In genomic region chr1:114113801-114114750, GRCh38 we compare ENCODE assay signal across 8 cellular contexts. TPM values are rescaled to one million over a fixed set of nuclear protein-coding genes. Genes with fewer than 3 reads are reported as not detected.
DNase-seq lines count a peak whose midpoint lies in the region; ATAC-seq and TF ChIP-seq lines count a peak whose summit lies in the region.

No MANE protein-coding gene starts in this region.

- H3K27me3 ChIP-seq in lower lobe of right lung (ENCODE audit: low read depth) (no peaks in the 10 kb centered on the region), osteoblast (ENCODE audit: insufficient read depth, low read length) (peaks cover 5% of the 10 kb centered on the region)

- no peak overlapping the region for H3K27ac ChIP-seq in lower lobe of right lung
- no peak overlapping the region for H3K27ac ChIP-seq in osteoblast (ENCODE audit: low read depth, low read length)

- peaks cover 8% of the 10 kb centered on the region for H3K4me1 Mint-ChIP-seq in Calu3 (ENCODE audit: low read depth, unreplicated experiment)
- peaks cover 11% of the 10 kb centered on the region for H3K4me1 Mint-ChIP-seq in activated naive CD8-positive, alpha-beta T cell treated with anti-CD3 and anti-CD28 coated beads, Interleukin-2, amount 50 U/mL, for 24 hours

- H3K27me3 Mint-ChIP-seq in Calu3 (ENCODE audit: unreplicated experiment) = peaks cover 61% of the 10 kb centered on the region
- H3K27me3 Mint-ChIP-seq in activated naive CD8-positive, alpha-beta T cell treated with anti-CD3 and anti-CD28 coated beads, Interleukin-2, amount 50 U/mL, for 24 hours = peaks cover 1% of the 10 kb centered on the region

- TF ChIP-seq CTCF in Calu3 (IDR thresholded peaks at IDR 0.05; ENCODE audit: unreplicated experiment) (no peak), lower lobe of right lung (IDR thresholded peaks at IDR 0.05) (no peak), osteoblast (IDR thresholded peaks at IDR 0.05; ENCODE audit: extremely low read depth, low read depth, low read length) (no peak)

- no peak overlapping the region for H3K4me3 ChIP-seq in lower lobe of right lung
- H3K4me3 ChIP-seq in osteoblast (ENCODE audit: insufficient read depth, low read length) = no peak overlapping the region

- DNase-seq in Calu3 = peak; percentile 45
- DNase-seq in LoVo (ENCODE audit: low spot score) = peak; percentile 71
- no peak for DNase-seq in activated naive CD8-positive, alpha-beta T cell treated with anti-CD3 and anti-CD28 coated beads, Interleukin-2, amount 50 U/mL, for 24 hours
- DNase-seq in lower lobe of right lung = peak; percentile 60
- no peak for DNase-seq in amniotic stem cell (lab: John Stamatoyannopoulos, UW)
- no peak for DNase-seq in osteoblast (ENCODE audit: insufficient read length, low spot score, missing footprints)

- no peak for ATAC-seq in activated naive CD8-positive, alpha-beta T cell treated with anti-CD3 and anti-CD28 coated beads, Interleukin-2, amount 50 U/mL, for 24 hours
- ATAC-seq in lower lobe of right lung (peak; percentile 73 to 82), GM19328 (IDR thresholded peaks at IDR 0.05; ENCODE audit: unreplicated experiment) (no peak), HG03342 (IDR thresholded peaks at IDR 0.05; ENCODE audit: unreplicated experiment) (no peak)

- CTCF ChIA-PET in Calu3 (lab: Charles Lee) = interaction anchor here (0.6 kb wide), 2 partner anchors 83 to 567 kb away, joined by 3 to 4 read pairs; no protein-coding TSS in a partner anchor

- no peaks in the 10 kb centered on the region for H3K36me3 ChIP-seq in lower lobe of right lung
- no peaks in the 10 kb centered on the region for H3K36me3 ChIP-seq in osteoblast (ENCODE audit: insufficient read depth, low read length)

- H3K9me3 ChIP-seq in lower lobe of right lung (no peaks in the 10 kb centered on the region), osteoblast (ENCODE audit: low read depth, low read length) (no peaks in the 10 kb centered on the region)

- H3K4me2 ChIP-seq in osteoblast (ENCODE audit: insufficient read depth, low read length) = no peak overlapping the region

- H3K36me3 Mint-ChIP-seq in Calu3 (ENCODE audit: insufficient read depth, unreplicated experiment) = no peaks in the 10 kb centered on the region
- no peaks in the 10 kb centered on the region for H3K36me3 Mint-ChIP-seq in activated naive CD8-positive, alpha-beta T cell treated with anti-CD3 and anti-CD28 coated beads, Interleukin-2, amount 50 U/mL, for 24 hours (ENCODE audit: low read depth)

- no peak overlapping the region for H3K4me3 Mint-ChIP-seq in Calu3 (ENCODE audit: low read depth, unreplicated experiment)
- H3K4me3 Mint-ChIP-seq in activated naive CD8-positive, alpha-beta T cell treated with anti-CD3 and anti-CD28 coated beads, Interleukin-2, amount 50 U/mL, for 24 hours = no peak overlapping the region

- H3K79me2 ChIP-seq in osteoblast (ENCODE audit: insufficient read depth, low read length) = no peaks in the 10 kb centered on the region

- no peaks in the 10 kb centered on the region for H3K9me3 Mint-ChIP-seq in Calu3 (ENCODE audit: low read depth, unreplicated experiment)
- H3K9me3 Mint-ChIP-seq in activated naive CD8-positive, alpha-beta T cell treated with anti-CD3 and anti-CD28 coated beads, Interleukin-2, amount 50 U/mL, for 24 hours = no peaks in the 10 kb centered on the region

- H4K20me1 ChIP-seq in osteoblast (ENCODE audit: insufficient read depth, low read length) = no peaks in the 10 kb centered on the region

- H3K4me1 ChIP-seq in lower lobe of right lung (peaks cover 7% of the 10 kb centered on the region), osteoblast (ENCODE audit: insufficient read depth, low read length) (no peaks in the 10 kb centered on the region)

- H3K27ac Mint-ChIP-seq in Calu3 (ENCODE audit: unreplicated experiment) = no peak overlapping the region
- H3K27ac Mint-ChIP-seq in activated naive CD8-positive, alpha-beta T cell treated with anti-CD3 and anti-CD28 coated beads, Interleukin-2, amount 50 U/mL, for 24 hours = peak overlapping the region; percentile 10

- intact Hi-C loops in Calu3 (cut with micrococcal nuclease; ENCODE audit: unreplicated experiment) = no loop called here
- intact Hi-C loops in lower lobe of right lung (cut with DNase I) = no loop called here

- H2AFZ ChIP-seq in osteoblast (ENCODE audit: low read length) = no peak overlapping the region

- no TSS peak for BruUV-seq in Calu3 (replicated peaks; lab: Mats Ljungman, UMichigan)

RNA-seq across cellular contexts. Expression of gene SYT6, which starts 39.6 kb away (rescaled TPM):
- total RNA-seq in Calu3 (2022) (not detected in 2 replicates), lower lobe of right lung (not detected), osteoblast (0.29 and 0.36 TPM in 2 replicates)

Comparison
In these comparisons a context has a peak if more than half of its experiments do, and no peak if none do; other contexts are left out.
1. DNase-seq: peak in Calu3 (single experiment), LoVo (single experiment) and lower lobe of right lung (single experiment); none in activated naive CD8-positive, alpha-beta T cell treated with anti-CD3 and anti-CD28 coated beads, Interleukin-2, amount 50 U/mL, for 24 hours (single experiment), amniotic stem cell (single experiment) and osteoblast (single experiment).
2. ATAC-seq: peak in lower lobe of right lung (2 of 2); none in activated naive CD8-positive, alpha-beta T cell treated with anti-CD3 and anti-CD28 coated beads, Interleukin-2, amount 50 U/mL, for 24 hours (single experiment), GM19328 (single experiment) and HG03342 (single experiment).